Comparison of ENCODE assay signal across 1 cellular context in genomic region chr11:127362754-127363153, GRCh38.
TF ChIP-seq lines count a peak whose summit lies in the region.

No MANE protein-coding gene starts in this region.

TF ChIP-seq in GM23338, 12 proteins besides CTCF, POLR2A, EP300 and RAD21 (continued from another document):
- TF ChIP-seq ZNF462 (CRISPR knock-in tag; IDR thresholded peaks at IDR 0.05) (no peak), NANOG (IDR thresholded peaks at IDR 0.05; ENCODE audit: borderline replicate concordance) (no peak), REST (IDR thresholded peaks at IDR 0.05; ENCODE audit: unreplicated experiment) (no peak), ZNF331 (CRISPR knock-in tag; IDR thresholded peaks at IDR 0.05; ENCODE audit: low read depth) (no peak), STAT1 (IDR thresholded peaks at IDR 0.05; ENCODE audit: unreplicated experiment) (no peak), EZH2phosphoT487 (IDR thresholded peaks at IDR 0.05; ENCODE audit: unreplicated experiment) (no peak), CREB1 (CRISPR knock-in tag; IDR thresholded peaks at IDR 0.05; ENCODE audit: low read depth) (no peak)
